ENCODE assay signal across 25 cellular contexts in the genomic region with DNA sequence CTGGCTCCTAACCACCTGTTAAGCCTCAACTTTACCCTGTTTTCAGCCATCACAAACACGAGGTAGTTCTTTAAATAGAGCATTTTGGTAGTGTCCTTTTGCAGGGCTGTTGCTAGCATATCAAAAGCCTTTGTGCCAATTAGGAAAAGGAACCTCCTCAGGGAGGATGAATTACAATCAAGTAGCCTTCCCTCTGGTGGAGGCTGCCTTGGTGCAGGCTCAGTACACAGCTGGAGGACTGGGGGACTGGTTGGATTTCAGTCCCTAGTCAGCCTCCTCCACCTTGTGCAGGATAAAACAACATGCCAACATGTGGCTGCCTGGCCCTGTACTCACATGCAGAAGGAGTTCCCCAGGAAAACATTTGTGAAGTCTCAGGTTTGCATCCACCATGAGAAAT.
"Had no signal": no experiment of that assay in that cellular context is flagged by ENCODE, and none has a peak within 500 bp of the region (broad histone marks: within the 10 kb centered on the region; RNA-seq: fewer than 3 reads in every experiment).

No MANE protein-coding gene starts in this region.

- DNase-seq: activated CD4-positive, alpha-beta T cell treated with anti-CD3 and anti-CD28 coated beads for 48 hours; activated CD4-positive, alpha-beta T cell treated with anti-CD3 and anti-CD28 coated beads, Interleukin-2, amount 50 U/mL, for 4 hours; activated CD8-positive, alpha-beta memory T cell treated with anti-CD3 and anti-CD28 coated beads, Interleukin-2, amount 50 U/mL, for 48 hours; activated CD8-positive, alpha-beta T cell treated with anti-CD3 and anti-CD28 coated beads, Interleukin-2, amount 10 ng/mL, durations not matched to agents 7 days and 5 days; activated T-cell treated with anti-CD3 and anti-CD28 coated beads, Interleukin-2, amount 50 U/mL, for 1 hour; aorta; caudate nucleus; KG1; NCI-H1092; NCI-H1694; NCI-H2029 treated with DMSO at 0.1 percent for 48 hours; NCI-H2171; NCI-H2227 treated with DMSO at 0.1 percent for 48 hours; NCI-H526; NCI-H774; Peyer's patch; Right ventricle myocardium superior; SJCRH30; SK-N-SH; T-helper 1 cell had no signal

- H3K27me3 Mint-ChIP-seq: activated naive CD4-positive, alpha-beta T cell treated with anti-CD3 and anti-CD28 coated beads, Interleukin-2, amount 50 U/mL, for 24 hours had no signal

- H3K27ac ChIP-seq: breast epithelium, Peyer's patch, RWPE1, SJCRH30, VCaP had no signal

- H3K4me1 Mint-ChIP-seq: activated naive CD4-positive, alpha-beta T cell treated with anti-CD3 and anti-CD28 coated beads, Interleukin-2, amount 50 U/mL, for 24 hours had no signal

- H3K27me3 ChIP-seq: breast epithelium, Peyer's patch, SJCRH30 had no signal

- H3K4me1 ChIP-seq: breast epithelium had no signal

- H3K36me3 ChIP-seq: breast epithelium, Peyer's patch, SJCRH30 had no signal

- H3K4me3 Mint-ChIP-seq: activated CD8-positive, alpha-beta T cell treated with anti-CD3 and anti-CD28 coated beads, Interleukin-2, amount 10 ng/mL, durations not matched to agents 7 days and 5 days; activated naive CD4-positive, alpha-beta T cell treated with anti-CD3 and anti-CD28 coated beads, Interleukin-2, amount 50 U/mL, for 24 hours had no signal

- H3K4me3 ChIP-seq: breast epithelium, Peyer's patch, SJCRH30 had no signal

- H3K9me3 Mint-ChIP-seq: activated naive CD4-positive, alpha-beta T cell treated with anti-CD3 and anti-CD28 coated beads, Interleukin-2, amount 50 U/mL, for 24 hours had no signal

- ATAC-seq: activated CD4-positive, CD25-positive, alpha-beta regulatory T cell treated with anti-CD3 and anti-CD28 coated beads, Interleukin-2, amount 50 U/mL, for 24 hours; activated CD8-positive, alpha-beta T cell treated with anti-CD3 and anti-CD28 coated beads, Interleukin-2, amount 10 ng/mL, durations not matched to agents 7 days and 5 days had no signal

- H3K27ac Mint-ChIP-seq: activated CD8-positive, alpha-beta T cell treated with anti-CD3 and anti-CD28 coated beads, Interleukin-2, amount 10 ng/mL, durations not matched to agents 7 days and 5 days; activated naive CD4-positive, alpha-beta T cell treated with anti-CD3 and anti-CD28 coated beads, Interleukin-2, amount 50 U/mL, for 24 hours had no signal

- H3K9me3 ChIP-seq: breast epithelium, Peyer's patch, SJCRH30, SK-N-SH had no signal
